In the genomic region with DNA sequence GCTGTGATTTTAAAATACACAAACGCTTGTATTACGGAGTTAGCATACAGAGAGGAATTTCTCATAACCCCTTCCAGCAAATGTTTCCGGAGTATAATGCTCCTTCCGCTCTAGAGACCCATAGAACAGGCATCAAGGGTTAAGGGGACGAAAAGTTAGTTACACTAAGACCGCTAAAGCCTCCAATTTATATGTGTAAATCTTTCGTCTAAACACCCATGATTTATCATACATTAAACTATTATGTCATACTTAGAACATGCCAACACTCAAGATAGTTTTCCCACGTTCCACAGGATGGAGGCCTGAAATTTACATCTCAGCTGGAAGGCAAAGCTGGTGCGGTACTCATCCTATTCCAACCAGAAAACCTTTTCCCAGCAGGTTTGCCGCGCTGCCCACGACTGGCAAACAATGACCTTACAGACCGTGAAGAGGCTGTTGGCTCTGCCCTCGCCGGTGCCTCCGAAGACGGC, we compare ENCODE assay signal across 8 cellular contexts. TPM values are rescaled to one million over a fixed set of nuclear protein-coding genes. Genes with fewer than 3 reads are reported as not detected.
DNase-seq lines count a peak whose midpoint lies in the region; ATAC-seq and TF ChIP-seq lines count a peak whose summit lies in the region.

No MANE protein-coding gene starts in this region.

- TF ChIP-seq CTCF in AG04450 (IDR thresholded peaks at IDR 0.05; ENCODE audit: low read depth, low read length) (no peak), liver (IDR thresholded peaks at IDR 0.05; ENCODE audit: low read depth, low read length, missing input control) (no peak), testis (IDR thresholded peaks at IDR 0.05) (no peak)

- no peaks in the 10 kb centered on the region for H3K9me3 ChIP-seq in AG04450 (ENCODE audit: control insufficient read depth, insufficient read depth, low read length)
- H3K9me3 ChIP-seq in liver (ENCODE audit: control insufficient read depth in 4 of 4, low read length in 3 of 4), result no peaks in the 10 kb centered on the region
- no peaks in the 10 kb centered on the region for H3K9me3 ChIP-seq in testis

- H3K36me3 Mint-ChIP-seq in central memory CD8-positive, alpha-beta T cell (ENCODE audit: insufficient read depth), result peaks cover 40% of the 10 kb centered on the region

- H3K9me3 Mint-ChIP-seq in central memory CD8-positive, alpha-beta T cell, result no peaks in the 10 kb centered on the region

- CTCF ChIA-PET in AG04450 (lab: Charles Lee), result interaction anchor here (0.9 to 1.6 kb wide), 2 partner anchors 15 to 21 kb away, joined by 3 to 4 read pairs; a partner anchor contains a TSS

- no peak for DNase-seq in AG04450 (ENCODE audit: low read depth, low spot score)
- peak; percentile 24 for DNase-seq in NOMO-1 treated with dmso at 0.1 percent for 144 hours (lab: John Stamatoyannopoulos, UW; ENCODE audit: unreplicated experiment)
- no peak for DNase-seq in central memory CD8-positive, alpha-beta T cell (ENCODE audit: low spot score in 2 of 2)
- no peak for DNase-seq in testis
- no peak for DNase-seq in NCI-H187 (lab: John Stamatoyannopoulos, UW)

- POLR2A ChIA-PET in AG04450 (lab: Yijun Ruan, JAX), result interaction anchor here (0.6 to 1.5 kb wide), 2 partner anchors 21 to 100 kb away, joined by 4 to 7 read pairs; a partner anchor contains a TSS

- peak overlapping the region; percentile 92 for H3K27ac Mint-ChIP-seq in central memory CD8-positive, alpha-beta T cell (ENCODE audit: low read depth)

- peak overlapping the region; percentile 86 to 97 for H3K9ac ChIP-seq in liver (ENCODE audit: low read depth in 1 of 2, low read length in 2 of 2)

- H3K4me1 ChIP-seq in liver (ENCODE audit: control insufficient read depth in 4 of 4, insufficient read depth in 4 of 4, low read length in 3 of 4) (peaks cover 3 to 23% (median 9%) of the 10 kb centered on the region in 4 donors), testis (no peaks in the 10 kb centered on the region)

- peaks cover 0 to 11% (median 4%) of the 10 kb centered on the region in 4 donors for H3K36me3 ChIP-seq in liver (ENCODE audit: control insufficient read depth in 4 of 4, insufficient read depth in 3 of 4, low read depth in 1 of 4, low read length in 3 of 4)
- no peaks in the 10 kb centered on the region for H3K36me3 ChIP-seq in testis (ENCODE audit: low read depth, missing control alignments)

- under 1% methylated on average over 17 of the region's 17 CpGs for WGBS in liver
- WGBS in testis, 2 donors, result 1% methylated on average over 9 to 17 of the region's 17 CpGs

- H3K27ac ChIP-seq in AG04450 (ENCODE audit: low read depth, low read length) (peak overlapping the region; percentile 95), liver (ENCODE audit: low read depth in 1 of 2, low read length in 2 of 2) (peak overlapping the region; percentile 83 to 98), testis (peak overlapping the region; percentile 96 to 97)

- ATAC-seq in GM18499 (IDR thresholded peaks at IDR 0.05; ENCODE audit: insufficient read depth, unreplicated experiment) (peak; percentile 9), HG03039 (IDR thresholded peaks at IDR 0.05; ENCODE audit: unreplicated experiment) (peak; percentile 11)
- peak; percentile 12 for ATAC-seq in central memory CD8-positive, alpha-beta T cell (replicated peaks; ENCODE audit: extremely low read depth, poor library complexity, severe bottlenecking)

- peak overlapping the region; percentile 85 for H3K4me3 Mint-ChIP-seq in central memory CD8-positive, alpha-beta T cell

- intact Hi-C loops in testis (cut with DNase I; ENCODE audit: low total_unique reads), result no loop called here

- H3K4me1 Mint-ChIP-seq in central memory CD8-positive, alpha-beta T cell, result peaks cover 52% of the 10 kb centered on the region

- H3K27me3 ChIP-seq in AG04450 (ENCODE audit: control insufficient read depth, insufficient read depth, low read length) (no peaks in the 10 kb centered on the region), liver (ENCODE audit: control insufficient read depth in 4 of 4, insufficient read depth in 4 of 4, low read length in 3 of 4) (no peaks in the 10 kb centered on the region), testis (no peaks in the 10 kb centered on the region)

- H3K4me3 ChIP-seq in AG04450 (ENCODE audit: low read depth, low read length) (peak overlapping the region; percentile 65), liver (ENCODE audit: low read depth in 1 of 3, low read length in 3 of 3) (peak overlapping the region; percentile 87 to 97 (median 88)), testis (peak overlapping the region; percentile 88 to 95)

- TF ChIP-seq RAD21 in liver (IDR thresholded peaks at IDR 0.05), result peak in 1 of 2 donors; percentile 4

- no peak for TF ChIP-seq POLR2A in testis (IDR thresholded peaks at IDR 0.05)

- no peaks in the 10 kb centered on the region for H3K27me3 Mint-ChIP-seq in central memory CD8-positive, alpha-beta T cell

TF ChIP-seq in liver, 16 proteins besides CTCF, POLR2A, EP300 and RAD21:
- TF ChIP-seq GABPA (IDR thresholded peaks at IDR 0.05 in 1 of 2, conservative IDR thresholded peaks at IDR 0.05 in 1 of 2) (peak; percentile 73 to 82), JUND (IDR thresholded peaks at IDR 0.05) (no peak)

RNA-seq across cellular contexts. Expression of a gene that starts 0.7 kb away (rescaled TPM):
- polyA plus RNA-seq in AG04450 (2011; rRNA removed), result 73.0 and 92.8 TPM in 2 replicates
- polyA minus RNA-seq in AG04450 (2011; rRNA and poly(A)+ RNA removed), result 12.8 and 22.6 TPM in 2 replicates
- 10 to 100 TPM; 24.0 to 44.4 TPM for total RNA-seq in liver
- 10 to 100 TPM; 22.1 to 64.9 TPM for polyA plus RNA-seq in liver
- 100 to 1,000 TPM; 122 to 158 TPM for total RNA-seq in testis
- polyA plus RNA-seq in testis (ENCODE audit: insufficient read depth, low read depth, low replicate concordance), result 91.0 TPM

RNA-seq across cellular contexts. Expression of a gene that starts 0.8 kb away (rescaled TPM):
- polyA plus RNA-seq in AG04450 (2011; rRNA removed) (11.0 and 16.3 TPM in 2 replicates), liver (1 to 10 TPM; 3.0 to 7.6 TPM), testis (ENCODE audit: insufficient read depth, low read depth, low replicate concordance) (69.3 TPM)
- polyA minus RNA-seq in AG04450 (2011; rRNA and poly(A)+ RNA removed), result 15.3 and 33.6 TPM in 2 replicates
- total RNA-seq in liver (10 to 100 TPM in 1 of 2 donors, 1 to 10 TPM in 1; 9.8 to 19.2 TPM), testis (10 to 100 TPM; 39.5 to 81.8 TPM)

RNA-seq across cellular contexts. Expression of a gene that starts 20.9 kb away (rescaled TPM):
- polyA plus RNA-seq in AG04450 (2011; rRNA removed) (3.9 and 6.0 TPM in 2 replicates), liver (1 to 10 TPM; 2.9 to 5.3 TPM), testis (ENCODE audit: insufficient read depth, low read depth, low replicate concordance) (11.0 TPM)
- polyA minus RNA-seq in AG04450 (2011; rRNA and poly(A)+ RNA removed), result 5.8 and 6.2 TPM in 2 replicates
- total RNA-seq in liver (1 to 10 TPM; 5.4 to 5.6 TPM), testis (10 to 100 TPM; 15.7 TPM)
